12 cellular contexts compared by ENCODE assay signal in the genomic region with DNA sequence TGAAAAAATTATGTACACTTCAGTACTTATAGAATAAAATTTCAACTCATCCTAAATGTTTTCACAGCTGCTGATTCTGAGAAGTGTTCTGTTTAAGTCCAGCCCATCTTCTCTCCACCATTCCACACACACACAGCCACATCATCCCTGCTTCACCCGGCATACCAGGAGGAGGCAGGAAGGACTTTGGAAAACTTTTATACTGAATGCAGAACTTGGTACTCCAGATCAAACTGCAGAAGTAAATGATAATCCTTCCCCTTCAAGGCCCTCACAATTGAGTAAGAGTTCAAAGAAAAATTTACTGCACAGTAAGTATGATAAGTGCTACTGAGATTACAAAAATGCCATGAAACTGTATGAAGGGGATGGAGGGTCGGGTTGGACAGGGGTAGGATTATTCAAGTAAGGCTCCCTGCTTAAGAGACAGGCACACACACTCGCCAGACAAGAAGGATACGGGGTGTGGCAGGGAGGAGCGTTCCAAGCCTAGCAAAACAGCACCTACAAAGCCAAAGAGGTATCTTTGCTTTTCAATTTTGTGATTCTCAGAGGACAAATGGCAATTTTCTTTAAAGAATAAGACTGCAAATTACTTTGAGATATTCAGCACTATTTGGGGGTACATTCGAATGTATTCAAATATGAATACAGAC. TPM values are rescaled to one million over a fixed set of nuclear protein-coding genes. Genes with fewer than 3 reads are reported as not detected.
DNase-seq lines count a peak whose midpoint lies in the region; ATAC-seq, FAIRE-seq and TF ChIP-seq lines count a peak whose summit lies in the region.
"Had no signal": no experiment of that assay in that cellular context is flagged by ENCODE, and none has a peak within 500 bp of the region (broad histone marks: within the 10 kb centered on the region; RNA-seq: fewer than 3 reads in every experiment).

No MANE protein-coding gene starts in this region.

- CTCF ChIA-PET in naive thymus-derived CD4-positive, alpha-beta T cell (lab: Charles Lee): no interaction called here

- H3K9ac ChIP-seq in BLaER1 (no peak overlapping the region), mesendoderm (ENCODE audit: low read length) (no peak overlapping the region)

- H4K5ac ChIP-seq in mesendoderm (ENCODE audit: low read length): no peak overlapping the region

- TF ChIP-seq POLR2A in breast epithelium (IDR thresholded peaks at IDR 0.05): no peak

- H3K23ac ChIP-seq in mesendoderm (ENCODE audit: low read length): no peak overlapping the region

- H3K36me3 Mint-ChIP-seq in HFFc6 (ENCODE audit: low read depth): no peaks in the 10 kb centered on the region
- peaks cover 0 to 3% (median 3%) of the 10 kb centered on the region in 5 donors for H3K36me3 Mint-ChIP-seq in naive thymus-derived CD4-positive, alpha-beta T cell

- peaks cover 68% of the 10 kb centered on the region for H4K20me1 ChIP-seq in BLaER1

- peak overlapping the region; percentile 9; the same call in 1 of the 2 replicates for H3K27ac Mint-ChIP-seq in HFFc6
- H3K27ac Mint-ChIP-seq in naive thymus-derived CD4-positive, alpha-beta T cell: peak overlapping the region in 7 of 9 donors; percentile 7 to 98 (median 92)

- H3K4me3 Mint-ChIP-seq in HFFc6: peak overlapping the region; percentile 92
- H3K4me3 Mint-ChIP-seq in naive thymus-derived CD4-positive, alpha-beta T cell: peak overlapping the region in 9 of 10 donors; percentile 30 to 97 (median 66)

- H3K36me3 ChIP-seq in BLaER1: no peaks in the 10 kb centered on the region
- no peaks in the 10 kb centered on the region for H3K36me3 ChIP-seq in breast epithelium
- no peaks in the 10 kb centered on the region for H3K36me3 ChIP-seq in naive thymus-derived CD4-positive, alpha-beta T cell (ENCODE audit: control insufficient read depth in 2 of 3, insufficient read depth in 3 of 3, low read length in 3 of 3)
- H3K36me3 ChIP-seq in mesendoderm (ENCODE audit: control insufficient read depth, insufficient read depth, low read length): no peaks in the 10 kb centered on the region
- H3K36me3 ChIP-seq: vagina had no signal

- no peak overlapping the region for H3K27ac ChIP-seq in BLaER1
- H3K27ac ChIP-seq in breast epithelium: peak overlapping the region; percentile 94 to 98
- H3K27ac ChIP-seq in naive thymus-derived CD4-positive, alpha-beta T cell (ENCODE audit: low read depth, low read length): peak overlapping the region; percentile 35
- no peak overlapping the region for H3K27ac ChIP-seq in mesendoderm (ENCODE audit: low read depth, low read length)
- H3K27ac ChIP-seq: vagina had no signal

- H3K9me3 Mint-ChIP-seq in HFFc6: no peaks in the 10 kb centered on the region
- no peaks in the 10 kb centered on the region for H3K9me3 Mint-ChIP-seq in naive thymus-derived CD4-positive, alpha-beta T cell

- peaks cover 41% of the 10 kb centered on the region for H3K79me2 ChIP-seq in mesendoderm (ENCODE audit: control insufficient read depth, insufficient read depth, low read length)

- no peak for FAIRE-seq in RCC 7860 (lab: Jason Lieb, UNC)
- FAIRE-seq: TTC549 had no signal

- DNase-seq in HFFc6 (no peak), breast epithelium (ENCODE audit: low spot score in 2 of 2) (no peak), NCI-H187 treated with DMSO at 0.1 percent for 48 hours (lab: John Stamatoyannopoulos, UW) (no peak), RCC 7860 (ENCODE audit: low spot score) (no peak), superior temporal gyrus (ENCODE audit: extremely low spot score) (no peak), mesendoderm (no peak)
- no peak for DNase-seq in naive thymus-derived CD4-positive, alpha-beta T cell
- DNase-seq: NCI-H2081 treated with DMSO at 0.1 percent for 48 hours; stimulated activated CD4-positive, alpha-beta T cell treated with anti-CD3 and anti-CD28 coated beads, Interleukin-15, amount 100 ng/mL, for 24 hours had no signal

- H3K9me3 ChIP-seq in BLaER1 (no peaks in the 10 kb centered on the region), breast epithelium (no peaks in the 10 kb centered on the region)
- no peaks in the 10 kb centered on the region for H3K9me3 ChIP-seq in naive thymus-derived CD4-positive, alpha-beta T cell (ENCODE audit: control insufficient read depth in 2 of 3, low read length in 3 of 3)
- H3K9me3 ChIP-seq: vagina had no signal

- no peak overlapping the region for H3K18ac ChIP-seq in mesendoderm (ENCODE audit: low read length)

- H2BK5ac ChIP-seq in mesendoderm (ENCODE audit: low read length): no peak overlapping the region

- no peak for TF ChIP-seq CTCF in HFFc6 (IDR thresholded peaks at IDR 0.05)
- no peak for TF ChIP-seq CTCF in breast epithelium (IDR thresholded peaks at IDR 0.05)

- H3K79me1 ChIP-seq in mesendoderm (ENCODE audit: low read length): peaks cover 5% of the 10 kb centered on the region

- H4K8ac ChIP-seq in mesendoderm (ENCODE audit: low read depth, low read length): no peak overlapping the region

- ATAC-seq in naive thymus-derived CD4-positive, alpha-beta T cell: no peak

- no CpG with 5 or more reads among the region's 6 CpGs for WGBS in mesendoderm (ENCODE audit: extremely low coverage, insufficient coverage, low lambda C conversion rate)

- H2BK15ac ChIP-seq in mesendoderm (replicated peaks; ENCODE audit: low read depth): no peak overlapping the region

- no peaks in the 10 kb centered on the region for H3K27me3 ChIP-seq in BLaER1
- H3K27me3 ChIP-seq in breast epithelium: no peaks in the 10 kb centered on the region
- H3K27me3 ChIP-seq in naive thymus-derived CD4-positive, alpha-beta T cell (ENCODE audit: control insufficient read depth in 2 of 2, insufficient read depth in 2 of 2, low read length in 2 of 2): no peaks in the 10 kb centered on the region
- no peaks in the 10 kb centered on the region for H3K27me3 ChIP-seq in mesendoderm (ENCODE audit: insufficient read depth, low read length, poor library complexity)
- H3K27me3 ChIP-seq: vagina had no signal

- no peak overlapping the region for H2BK120ac ChIP-seq in mesendoderm (ENCODE audit: low read depth, low read length)

- POLR2A ChIA-PET in naive thymus-derived CD4-positive, alpha-beta T cell (lab: Charles Lee): interaction anchor here (1.7 kb wide), 1 partner anchor 8 kb away, joined by 7 read pairs; no protein-coding TSS in a partner anchor

- H3K4me2 ChIP-seq in BLaER1: peak overlapping the region; percentile 91
- H3K4me2 ChIP-seq in mesendoderm (ENCODE audit: low read length): no peak overlapping the region

- no peaks in the 10 kb centered on the region for H3K27me3 Mint-ChIP-seq in HFFc6 (ENCODE audit: insufficient read depth)
- no peaks in the 10 kb centered on the region for H3K27me3 Mint-ChIP-seq in naive thymus-derived CD4-positive, alpha-beta T cell

- no peak overlapping the region for H3K4ac ChIP-seq in mesendoderm (ENCODE audit: low read depth, low read length)

- no peak overlapping the region for H2AK5ac ChIP-seq in mesendoderm (ENCODE audit: low read length)

- intact Hi-C loops in breast epithelium (cut with DNase I; ENCODE audit: low total_unique reads): no loop called here
- intact Hi-C loops in naive thymus-derived CD4-positive, alpha-beta T cell (cut with micrococcal nuclease): loop anchor here in 1 of 2 donors (5.0 kb wide), 1 partner anchor 72 kb away; no protein-coding TSS in a partner anchor

- no peak overlapping the region for H3K4me3 ChIP-seq in BLaER1
- no peak overlapping the region for H3K4me3 ChIP-seq in breast epithelium
- H3K4me3 ChIP-seq in naive thymus-derived CD4-positive, alpha-beta T cell (ENCODE audit: low read length): no peak overlapping the region
- H3K4me3 ChIP-seq in mesendoderm (ENCODE audit: low read length): no peak overlapping the region

- H3K56ac ChIP-seq in mesendoderm (ENCODE audit: low read length): no peak overlapping the region

- H3K4me1 ChIP-seq in BLaER1 (peaks cover 36% of the 10 kb centered on the region), breast epithelium (peaks cover 0 to 14% of the 10 kb centered on the region in 2 donors), mesendoderm (ENCODE audit: control insufficient read depth, low read depth, low read length) (no peaks in the 10 kb centered on the region)
- peaks cover 30 to 37% of the 10 kb centered on the region in 2 donors for H3K4me1 ChIP-seq in naive thymus-derived CD4-positive, alpha-beta T cell (ENCODE audit: control insufficient read depth in 2 of 2, insufficient read depth in 2 of 2, low read length in 2 of 2)

- peaks cover 52% of the 10 kb centered on the region for H3K4me1 Mint-ChIP-seq in HFFc6 (ENCODE audit: low read depth)
- peaks cover 31 to 75% (median 69%) of the 10 kb centered on the region in 7 donors for H3K4me1 Mint-ChIP-seq in naive thymus-derived CD4-positive, alpha-beta T cell

RNA-seq across cellular contexts. Expression of a gene that starts 2.6 kb away (rescaled TPM):
- total RNA-seq in HFFc6 (2021; fragmentation: NEBNext Ultra II Directional; extraction: Animal tissue kit (Norgen Biotek cat#: 25700)): 10 to 100 TPM; 20.0 to 25.2 (median 22.7) TPM
- 10 to 100 TPM; 21.0 to 33.4 (median 21.0) TPM for total RNA-seq in breast epithelium
- total RNA-seq in naive thymus-derived CD4-positive, alpha-beta T cell: 10 to 100 TPM; 22.2 to 53.5 (median 25.1) TPM
- polyA plus RNA-seq in naive thymus-derived CD4-positive, alpha-beta T cell: 10 to 100 TPM; 11.0 to 11.3 TPM
- polyA plus RNA-seq in mesendoderm (2013, experiment 1 of 2): 18.1 TPM
- 18.5 TPM for polyA plus RNA-seq in mesendoderm (2013, experiment 2 of 2)

Comparison
In these comparisons a context has a peak if more than half of its experiments do, and no peak if none do; other contexts are left out.
1. H3K27ac ChIP-seq: peak in breast epithelium (2 of 2) and naive thymus-derived CD4-positive, alpha-beta T cell (single experiment); none in BLaER1 (single experiment) and mesendoderm (single experiment).